ENCODE assay signal across 15 cellular contexts in genomic region chr7:127769696-127770400, GRCh38.
DNase-seq lines count a peak whose midpoint lies in the region; ATAC-seq, FAIRE-seq and TF ChIP-seq lines count a peak whose summit lies in the region.
"Had no signal": no experiment of that assay in that cellular context is flagged by ENCODE, and none has a peak within 500 bp of the region (broad histone marks: within the 10 kb centered on the region; RNA-seq: fewer than 3 reads in every experiment).

No MANE protein-coding gene starts in this region.

- TF ChIP-seq POLR2A in GM12891 (IDR thresholded peaks at IDR 0.05; ENCODE audit: low read depth, low read length), result no peak

- ATAC-seq in SK-N-SH treated with all-trans-retinoic acid at 6 μM for 48 hours, result peak; percentile 31; the same call in 2 of the 3 replicates

- DNase-seq in GM12891 (ENCODE audit: insufficient read length, low spot score) (no peak), fibroblast of peridontal ligament (ENCODE audit: extremely low read depth) (peak; percentile 15), pons (ENCODE audit: low spot score) (peak; percentile 60), NOMO-1 treated with DMSO at 0.1 percent for 48 hours (lab: John Stamatoyannopoulos, UW; ENCODE audit: unreplicated experiment) (no peak), SHP77 (lab: John Stamatoyannopoulos, UW) (no peak), SHP77 treated with DMSO at 0.1 percent for 48 hours (lab: John Stamatoyannopoulos, UW) (no peak), KG1 (lab: John Stamatoyannopoulos, UW) (no peak)
- DNase-seq: activated B cell treated with CpG ODN at 0.5 μM for 24 hours; DMS53; naive B cell; NCI-H2081 treated with DMSO at 0.1 percent for 48 hours; RPMI8226; stimulated activated CD4-positive, alpha-beta T cell treated with anti-CD3 and anti-CD28 coated beads, Interleukin-1b, Interleukin-23, amount 100 ng/mL, for 48 hours; T-helper 1 cell had no signal

- peak; percentile 69 for FAIRE-seq in GM12891 (lab: Jason Lieb, UNC)

TF ChIP-seq in GM12891, 5 proteins besides CTCF, POLR2A, EP300 and RAD21:
- TF ChIP-seq SPI1 (IDR thresholded peaks at IDR 0.05; ENCODE audit: low read depth, low read length) (no peak), POU2F2 (IDR thresholded peaks at IDR 0.05; ENCODE audit: low read depth, low read length) (no peak), POLR2AphosphoS5 (IDR thresholded peaks at IDR 0.05; ENCODE audit: low read depth, low read length) (no peak), TAF1 (IDR thresholded peaks at IDR 0.05; ENCODE audit: low read depth, low read length) (no peak), PAX5 (IDR thresholded peaks at IDR 0.05; ENCODE audit: insufficient read depth, low read length, severe bottlenecking) (no peak)
TF ChIP-seq in GM12891: peak in this region for 0.

TF ChIP-seq in SK-N-SH treated with all-trans-retinoic acid at 6 μM for 48 hours, 23 proteins besides CTCF, POLR2A, EP300 and RAD21:
- no peak for TF ChIP-seq OSR1 (CRISPR knock-in tag; IDR thresholded peaks at IDR 0.05)
- no peak for TF ChIP-seq TCF4 (CRISPR knock-in tag; IDR thresholded peaks at IDR 0.05; ENCODE audit: borderline replicate concordance)
- TF ChIP-seq ZC3H10 (CRISPR knock-in tag; IDR thresholded peaks at IDR 0.05), result no peak
- TF ChIP-seq SNAI2 (CRISPR knock-in tag; IDR thresholded peaks at IDR 0.05), result no peak
- TF ChIP-seq ZFP3 (CRISPR knock-in tag; IDR thresholded peaks at IDR 0.05), result no peak
- TF ChIP-seq GLIS3 (CRISPR knock-in tag; IDR thresholded peaks at IDR 0.05), result no peak
- no peak for TF ChIP-seq PATZ1 (CRISPR knock-in tag; IDR thresholded peaks at IDR 0.05; ENCODE audit: borderline replicate concordance)

Comparison
In these comparisons a context has a peak if more than half of its experiments do, and no peak if none do; other contexts are left out.
1. DNase-seq: peak in fibroblast of peridontal ligament (single experiment) and pons (single experiment); none in GM12891 (single experiment), NOMO-1 treated with DMSO at 0.1 percent for 48 hours (single experiment), SHP77 (0 of 2), SHP77 treated with DMSO at 0.1 percent for 48 hours (single experiment) and KG1 (single experiment).